ENCODE assay signal across 10 cellular contexts in the genomic region with DNA sequence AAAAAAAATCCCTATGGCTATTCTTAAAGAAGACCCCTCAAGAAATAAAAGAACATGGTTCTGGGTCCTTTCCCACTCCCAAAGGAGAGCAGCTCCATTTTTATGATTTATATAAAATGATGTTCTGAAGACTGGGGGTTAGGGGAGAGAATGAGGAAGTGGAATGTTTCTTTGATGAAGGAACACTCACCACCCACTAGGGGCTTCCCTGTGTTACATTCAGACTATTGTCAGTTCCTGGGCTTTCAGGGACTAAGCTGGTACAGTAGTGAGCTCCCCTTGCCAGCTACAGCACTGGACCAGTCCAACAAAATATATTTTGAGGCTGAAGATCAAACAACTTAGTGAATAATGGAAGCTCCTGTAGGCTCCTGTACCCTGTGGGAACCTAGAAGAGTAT.
DNase-seq lines count a peak whose midpoint lies in the region; ATAC-seq and TF ChIP-seq lines count a peak whose summit lies in the region.
"Had no signal": no experiment of that assay in that cellular context is flagged by ENCODE, and none has a peak within 500 bp of the region (broad histone marks: within the 10 kb centered on the region; RNA-seq: fewer than 3 reads in every experiment).

No MANE protein-coding gene starts in this region.

- H3K36me3 ChIP-seq in PC-3 (ENCODE audit: low read depth, low read length) (peaks cover 45% of the 10 kb centered on the region), osteoblast (ENCODE audit: insufficient read depth, low read length) (peaks cover 38% of the 10 kb centered on the region), left lung (no peaks in the 10 kb centered on the region)

- H2AFZ ChIP-seq in PC-3 (ENCODE audit: low read length) (no peak overlapping the region), osteoblast (ENCODE audit: low read length) (no peak overlapping the region)

- H3K9me3 ChIP-seq in PC-3 (ENCODE audit: low read length) (no peaks in the 10 kb centered on the region), osteoblast (ENCODE audit: low read depth, low read length) (no peaks in the 10 kb centered on the region), left lung (no peaks in the 10 kb centered on the region)

- peaks cover 32% of the 10 kb centered on the region for H3F3A ChIP-seq in PC-3 (ENCODE audit: low read length, unreplicated experiment)

- ATAC-seq in GM18907 (IDR thresholded peaks at IDR 0.05; ENCODE audit: unreplicated experiment), result peak; percentile 75
- ATAC-seq in HG02938 (IDR thresholded peaks at IDR 0.05; ENCODE audit: unreplicated experiment), result peak; percentile 67
- ATAC-seq in PC-3, result 0 out of 2 replicates have a peak, but pooled peaks have one; percentile 11
- no peak for ATAC-seq in left lung

- H3K4me1 ChIP-seq in PC-3 (ENCODE audit: insufficient read depth, low read length) (peaks cover 13% of the 10 kb centered on the region), osteoblast (ENCODE audit: insufficient read depth, low read length) (peaks cover 21% of the 10 kb centered on the region), left lung (peaks cover 0 to 19% of the 10 kb centered on the region in 2 donors)

- H3K9ac ChIP-seq in PC-3 (ENCODE audit: low read length), result no peak overlapping the region

- H3K4me2 ChIP-seq in PC-3 (ENCODE audit: low read length) (no peak overlapping the region), osteoblast (ENCODE audit: insufficient read depth, low read length) (no peak overlapping the region)

- no peaks in the 10 kb centered on the region for H3K9me2 ChIP-seq in PC-3 (replicated peaks; ENCODE audit: low read length)

- H3K79me2 ChIP-seq in PC-3 (ENCODE audit: low read length) (peaks cover 70% of the 10 kb centered on the region), osteoblast (ENCODE audit: insufficient read depth, low read length) (peaks cover 90% of the 10 kb centered on the region)

- POLR2A ChIA-PET in PC-3 (lab: Charles Lee; ENCODE audit: unreplicated experiment), result interaction anchor here (0.6 to 0.7 kb wide), 2 partner anchors 13 to 250 kb away, joined by 3 to 10 read pairs; no protein-coding TSS in a partner anchor

- peaks cover 50% of the 10 kb centered on the region for H4K20me1 ChIP-seq in PC-3 (ENCODE audit: low read length)
- H4K20me1 ChIP-seq in osteoblast (ENCODE audit: insufficient read depth, low read length), result peaks cover 7% of the 10 kb centered on the region

- no TSS peak for BruUV-seq in PC-3 (replicated peaks; lab: Mats Ljungman, UMichigan)

- peak; percentile 37 for TF ChIP-seq CTCF in PC-3 (conservative IDR thresholded peaks at IDR 0.05; ENCODE audit: low read depth, low read length)
- TF ChIP-seq CTCF in osteoblast (IDR thresholded peaks at IDR 0.05; ENCODE audit: extremely low read depth, low read depth, low read length), result peak; percentile 10
- no peak for TF ChIP-seq CTCF in left lung (IDR thresholded peaks at IDR 0.05)

- intact Hi-C loops in PC-3 (cut with micrococcal nuclease) (no loop called here), left lung (cut with DNase I) (no loop called here)

- H3K27ac ChIP-seq in PC-3 (ENCODE audit: low read length), result no peak overlapping the region; the same call in 1 of the 2 replicates
- H3K27ac ChIP-seq in osteoblast (ENCODE audit: low read depth, low read length), result peak overlapping the region; percentile 60
- no peak overlapping the region for H3K27ac ChIP-seq in caudate nucleus (ENCODE audit: low read depth, low read length)
- H3K27ac ChIP-seq in left lung, result no peak overlapping the region

- DNase-seq in PC-3 (no peak), osteoblast (ENCODE audit: insufficient read length, low spot score, missing footprints) (no peak), SHP77 treated with DMSO at 0.1 percent for 48 hours (lab: John Stamatoyannopoulos, UW) (no peak), caudate nucleus (lab: John Stamatoyannopoulos, UW) (no peak), left lung (no peak)
- DNase-seq: activated naive CD4-positive, alpha-beta T cell; effector CD4-positive, alpha-beta T cell; NCI-H526 treated with DMSO at 0.1 percent for 48 hours had no signal

- CTCF ChIA-PET in PC-3 (lab: Charles Lee), result no interaction called here

- H3K4me3 ChIP-seq in PC-3 (ENCODE audit: low read length) (no peak overlapping the region), osteoblast (ENCODE audit: insufficient read depth, low read length) (no peak overlapping the region), left lung (no peak overlapping the region)

- H3K27me3 ChIP-seq in PC-3 (ENCODE audit: low read length) (no peaks in the 10 kb centered on the region), osteoblast (ENCODE audit: insufficient read depth, low read length) (no peaks in the 10 kb centered on the region), left lung (no peaks in the 10 kb centered on the region)

Comparison
In these comparisons a context has a peak if more than half of its experiments do, and no peak if none do; other contexts are left out.
1. CTCF ChIP-seq: peak in PC-3 (single experiment) and osteoblast (single experiment); none in left lung (0 of 2).